Comparison of ENCODE assay signal across 16 cellular contexts in the genomic region with DNA sequence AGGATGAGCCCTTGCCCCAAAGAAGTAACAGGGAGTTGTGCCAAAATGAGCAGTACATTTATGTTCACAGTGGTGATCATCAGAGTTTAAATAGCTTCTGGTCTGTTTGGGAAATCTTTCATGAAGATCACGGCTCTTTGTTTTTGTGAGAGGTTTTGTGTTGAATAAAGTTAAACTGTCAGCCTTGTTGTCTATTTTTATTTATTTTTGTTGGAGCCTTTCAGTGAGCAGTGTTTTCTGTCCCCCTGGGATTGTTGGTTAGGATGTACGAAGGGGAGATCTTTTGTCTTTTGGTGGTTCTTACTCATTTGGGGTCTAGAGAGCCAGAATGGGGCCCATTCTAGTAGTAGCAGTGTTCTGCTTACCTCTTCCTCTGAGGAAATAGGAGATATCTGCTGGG.
DNase-seq lines count a peak whose midpoint lies in the region; ATAC-seq and TF ChIP-seq lines count a peak whose summit lies in the region.
"Had no signal": no experiment of that assay in that cellular context is flagged by ENCODE, and none has a peak within 500 bp of the region (broad histone marks: within the 10 kb centered on the region; RNA-seq: fewer than 3 reads in every experiment).

No MANE protein-coding gene starts in this region.

- POLR2A ChIA-PET in CD4-positive, alpha-beta T cell (lab: Charles Lee), result interaction anchor here (1.2 to 1.5 kb wide), 2 partner anchors 18 kb away, joined by 3 read pairs; no protein-coding TSS in a partner anchor

- H3K4me3 ChIP-seq in neural progenitor cell, result no peak overlapping the region
- H3K4me3 ChIP-seq: heart right ventricle, Peyer's patch, stomach had no signal

- peaks cover 100% of the 10 kb centered on the region for H3K79me2 ChIP-seq in neural progenitor cell (ENCODE audit: low read depth)

- no peak for TF ChIP-seq CTCF in CD4-positive, alpha-beta T cell (IDR thresholded peaks at IDR 0.05)
- TF ChIP-seq CTCF in neural progenitor cell (IDR thresholded peaks at IDR 0.05), result no peak

- no peak overlapping the region for H3K9ac ChIP-seq in neural progenitor cell

- H3K27me3 ChIP-seq in CD4-positive, alpha-beta T cell (ENCODE audit: control insufficient read depth, insufficient read depth, low read length), result no peaks in the 10 kb centered on the region
- H3K27me3 ChIP-seq in neural progenitor cell, result no peaks in the 10 kb centered on the region
- H3K27me3 ChIP-seq: heart right ventricle, Peyer's patch, stomach had no signal

- no peaks in the 10 kb centered on the region for H3K9me3 ChIP-seq in CD4-positive, alpha-beta T cell (ENCODE audit: control insufficient read depth, low read length)
- no peaks in the 10 kb centered on the region for H3K9me3 ChIP-seq in neural progenitor cell (ENCODE audit: low read depth)
- H3K9me3 ChIP-seq: heart right ventricle, Peyer's patch, stomach had no signal

- peak overlapping the region; percentile 53 for H3K27ac Mint-ChIP-seq in CD4-positive, alpha-beta T cell
- H3K27ac Mint-ChIP-seq in effector memory CD8-positive, alpha-beta T cell, result peak overlapping the region; percentile 32 to 51
- H3K27ac Mint-ChIP-seq in neural progenitor cell, result peak overlapping the region; percentile 35

- DNase-seq in CD4-positive, alpha-beta T cell, result no peak
- DNase-seq in OCI-M1 (lab: John Stamatoyannopoulos, UW) (peak; percentile 62), neural progenitor cell (ENCODE audit: low spot score) (no peak), nucleus accumbens (lab: John Stamatoyannopoulos, UW) (no peak), NCI-H1105 treated with DMSO at 0.1 percent for 48 hours (lab: John Stamatoyannopoulos, UW) (no peak)
- no peak for DNase-seq in effector memory CD8-positive, alpha-beta T cell
- DNase-seq in stimulated activated CD4-positive, alpha-beta T cell treated with anti-CD3 and anti-CD28 coated beads, Interleukin-4, amount 100 ng/mL, for 4 hours, result no peak
- DNase-seq: GDM1; HCEC 1CT; heart right ventricle; left ventricle myocardium superior; NCI-H510A; Peyer's patch; stimulated activated CD4-positive, alpha-beta T cell treated with anti-CD3 and anti-CD28 coated beads, Interleukin-4, amount 100 ng/mL, for 1 hour; stomach had no signal

- H3K27me3 Mint-ChIP-seq in CD4-positive, alpha-beta T cell, result no peaks in the 10 kb centered on the region
- H3K27me3 Mint-ChIP-seq in effector memory CD8-positive, alpha-beta T cell, result no peaks in the 10 kb centered on the region
- H3K27me3 Mint-ChIP-seq in neural progenitor cell (ENCODE audit: insufficient read depth, low read depth), result peaks cover 2% of the 10 kb centered on the region

- H3K36me3 ChIP-seq in neural progenitor cell, result no peaks in the 10 kb centered on the region
- H3K36me3 ChIP-seq: heart right ventricle, Peyer's patch, stomach had no signal

- no peaks in the 10 kb centered on the region for H3K9me3 Mint-ChIP-seq in CD4-positive, alpha-beta T cell
- no peaks in the 10 kb centered on the region for H3K9me3 Mint-ChIP-seq in effector memory CD8-positive, alpha-beta T cell
- H3K9me3 Mint-ChIP-seq in neural progenitor cell, result no peaks in the 10 kb centered on the region

- peaks cover 30% of the 10 kb centered on the region for H3F3A ChIP-seq in neural progenitor cell (ENCODE audit: low read depth)

- H3K4me1 Mint-ChIP-seq in CD4-positive, alpha-beta T cell (ENCODE audit: low read depth), result peaks cover 91% of the 10 kb centered on the region
- H3K4me1 Mint-ChIP-seq in effector memory CD8-positive, alpha-beta T cell (ENCODE audit: low read depth in 2 of 2), result peaks cover 63 to 75% of the 10 kb centered on the region in 2 donors
- peaks cover 79% of the 10 kb centered on the region for H3K4me1 Mint-ChIP-seq in neural progenitor cell

- no peak overlapping the region for H2AFZ ChIP-seq in neural progenitor cell (replicated peaks)

- peak overlapping the region; percentile 5 for H3K4me3 Mint-ChIP-seq in CD4-positive, alpha-beta T cell
- H3K4me3 Mint-ChIP-seq in effector memory CD8-positive, alpha-beta T cell, result peak overlapping the region; percentile 13 to 57
- peak overlapping the region; percentile 69 for H3K4me3 Mint-ChIP-seq in neural progenitor cell

- no peak for ATAC-seq in CD4-positive, alpha-beta T cell (ENCODE audit: poor library complexity)
- no peak for ATAC-seq in effector memory CD8-positive, alpha-beta T cell (replicated peaks)
- ATAC-seq in HG02970 (IDR thresholded peaks at IDR 0.05; ENCODE audit: low FRiP score, unreplicated experiment), result no peak
- ATAC-seq: heart right ventricle, left ventricle myocardium superior had no signal

- CTCF ChIA-PET in CD4-positive, alpha-beta T cell (lab: Charles Lee), result interaction anchor here (1.0 kb wide), 1 partner anchor 10 kb away, joined by 3 read pairs; no protein-coding TSS in a partner anchor

- H3K27ac ChIP-seq in CD4-positive, alpha-beta T cell (ENCODE audit: low read depth, low read length), result no peak overlapping the region
- H3K27ac ChIP-seq in neural progenitor cell, result peak overlapping the region; percentile 2
- H3K27ac ChIP-seq: Peyer's patch had no signal

- peaks cover 65% of the 10 kb centered on the region for H3K4me1 ChIP-seq in neural progenitor cell

- intact Hi-C loops in CD4-positive, alpha-beta T cell (cut with DNase I, micrococcal nuclease), result no loop called here

- peaks cover 78% of the 10 kb centered on the region for H4K20me1 ChIP-seq in neural progenitor cell (ENCODE audit: low read depth)

- H3K36me3 Mint-ChIP-seq in CD4-positive, alpha-beta T cell (ENCODE audit: low read depth), result no peaks in the 10 kb centered on the region
- peaks cover 3% of the 10 kb centered on the region for H3K36me3 Mint-ChIP-seq in effector memory CD8-positive, alpha-beta T cell (ENCODE audit: insufficient read depth)
- H3K36me3 Mint-ChIP-seq in neural progenitor cell, result peaks cover 5% of the 10 kb centered on the region

- no peak overlapping the region for H3K4me2 ChIP-seq in neural progenitor cell

Comparison
In these comparisons a context has a peak if more than half of its experiments do, and no peak if none do; other contexts are left out.
1. H3K4me3 Mint-ChIP-seq: peak in every context shown above with its lines; median percentile 69 in neural progenitor cell; 35 in effector memory CD8-positive, alpha-beta T cell; 5 in CD4-positive, alpha-beta T cell.